In genomic region chr1:206507395-206508129, GRCh38 we compare ENCODE assay signal across 7 cellular contexts. TPM values are rescaled to one million over a fixed set of nuclear protein-coding genes. Genes with fewer than 3 reads are reported as not detected.
DNase-seq lines count a peak whose midpoint lies in the region; ATAC-seq and TF ChIP-seq lines count a peak whose summit lies in the region.

TSS of gene RASSF5 (plus strand) at chr1:206507531. CDS start at chr1:206507603, 72 bp downstream.

- H3K4me1 ChIP-seq in OCI-LY3 (ENCODE audit: low read length) (peaks cover 15% of the 10 kb centered on the region), stomach (peaks cover 46 to 90% (median 73%) of the 10 kb centered on the region in 4 donors)

- ATAC-seq in HG02981 (IDR thresholded peaks at IDR 0.05; ENCODE audit: unreplicated experiment), result peak; percentile 42

- DNase-seq in activated T-helper 1 cell treated with Interleukin-2 at 50 U/mL for 16 hours (ENCODE audit: low read depth), result peak; percentile 68
- peak; percentile 49 for DNase-seq in fibroblast of peridontal ligament (ENCODE audit: extremely low read depth)
- DNase-seq in stomach, result peak; percentile 95

- H3K4me2 ChIP-seq in OCI-LY3 (ENCODE audit: low read length), result peak within 1 kb of the TSS; percentile 80
- H3K4me2 ChIP-seq in neural cell (ENCODE audit: low read length), result no peak within 1 kb of the TSS

- 0 to 4% (median 1%) methylated on average over 22 to 88 of the region's 88 CpGs for WGBS in stomach, 5 donors

- H3F3A ChIP-seq in neural cell (ENCODE audit: insufficient read depth, low read length, poor library complexity, severe bottlenecking), result peaks cover 5% of the 10 kb centered on the region

- intact Hi-C loops in stomach (cut with DNase I; ENCODE audit: low total_unique reads), result no loop called here

- H3K9ac ChIP-seq in OCI-LY3 (ENCODE audit: low read length), result peak within 1 kb of the TSS; percentile 62
- H3K9ac ChIP-seq in neural cell (ENCODE audit: low read length), result peak within 1 kb of the TSS; percentile 49

- H3K27ac ChIP-seq in OCI-LY3 (ENCODE audit: low read length) (no peak within 1 kb of the TSS), neural cell (ENCODE audit: low read length) (no peak within 1 kb of the TSS), stomach (peak within 1 kb of the TSS; percentile 76 to 85 (median 83))

- H3K27me3 ChIP-seq in OCI-LY3 (ENCODE audit: low read depth, low read length) (peaks cover 30% of the 10 kb centered on the region), neural cell (ENCODE audit: insufficient read depth, low read depth, low read length) (peaks cover 48% of the 10 kb centered on the region), stomach (peaks cover 0 to 30% (median 9%) of the 10 kb centered on the region in 3 donors)

- H3K9me3 ChIP-seq in OCI-LY3 (ENCODE audit: insufficient read depth, low read length) (no peaks in the 10 kb centered on the region), neural cell (ENCODE audit: low read length) (no peaks in the 10 kb centered on the region), stomach (no peaks in the 10 kb centered on the region)

- TF ChIP-seq EP300 in neural cell (conservative IDR thresholded peaks at IDR 0.05; ENCODE audit: poor library complexity, severe bottlenecking) (no peak), stomach (IDR thresholded peaks at IDR 0.05) (no peak)

- TF ChIP-seq POLR2A in GM18526 (IDR thresholded peaks at IDR 0.05; ENCODE audit: extremely low read depth, insufficient read length) (peak; percentile 71), stomach (IDR thresholded peaks at IDR 0.05) (no peak)

- peak within 1 kb of the TSS; percentile 53 for H2AFZ ChIP-seq in OCI-LY3 (ENCODE audit: low read depth, low read length)
- H2AFZ ChIP-seq in neural cell (ENCODE audit: low read depth, low read length), result no peak within 1 kb of the TSS

- TF ChIP-seq CTCF in OCI-LY3 (IDR thresholded peaks at IDR 0.05; ENCODE audit: low read depth, low read length), result no peak
- TF ChIP-seq CTCF in neural cell (IDR thresholded peaks at IDR 0.05; ENCODE audit: poor library complexity, severe bottlenecking), result no peak
- TF ChIP-seq CTCF in stomach (IDR thresholded peaks at IDR 0.05), result no peak

- H3K79me2 ChIP-seq in OCI-LY3 (ENCODE audit: low read length) (no peaks in the 10 kb centered on the region), neural cell (replicated peaks; ENCODE audit: insufficient read depth, low read length) (no peaks in the 10 kb centered on the region)

- H3K36me3 ChIP-seq in OCI-LY3 (replicated peaks; ENCODE audit: low read depth, low read length), result no peaks in the 10 kb centered on the region
- no peaks in the 10 kb centered on the region for H3K36me3 ChIP-seq in neural cell (ENCODE audit: insufficient read depth, low read length)
- no peaks in the 10 kb centered on the region for H3K36me3 ChIP-seq in stomach

- H4K20me1 ChIP-seq in OCI-LY3 (ENCODE audit: insufficient read depth, low read length) (no peaks in the 10 kb centered on the region), neural cell (ENCODE audit: insufficient read depth) (no peaks in the 10 kb centered on the region)

- no peaks in the 10 kb centered on the region for H3K9me2 ChIP-seq in neural cell (ENCODE audit: insufficient read depth, low read length)

- H3K4me3 ChIP-seq in OCI-LY3 (ENCODE audit: low read length) (peak within 1 kb of the TSS; percentile 78), neural cell (ENCODE audit: low read length) (peak within 1 kb of the TSS; percentile 70), stomach (peak within 1 kb of the TSS; percentile 67 to 84 (median 83))

- TF ChIP-seq RAD21 in neural cell (conservative IDR thresholded peaks at IDR 0.05), result no peak

TF ChIP-seq in neural cell, 6 proteins besides CTCF, POLR2A, EP300 and RAD21:
- TF ChIP-seq REST (IDR thresholded peaks at IDR 0.05; ENCODE audit: borderline replicate concordance) (no peak), POLR2AphosphoS5 (IDR thresholded peaks at IDR 0.05) (no peak), MXI1 (conservative IDR thresholded peaks at IDR 0.05; ENCODE audit: poor library complexity, severe bottlenecking) (no peak), EZH2 (IDR thresholded peaks at IDR 0.05; ENCODE audit: borderline replicate concordance, insufficient read depth, low read length, poor library complexity, severe bottlenecking) (no peak), SMC3 (conservative IDR thresholded peaks at IDR 0.05; ENCODE audit: poor library complexity) (no peak), TAF1 (IDR thresholded peaks at IDR 0.05; ENCODE audit: low read depth) (no peak)

RNA-seq across cellular contexts. Expression of gene RASSF5, which starts in this region (rescaled TPM):
- polyA plus RNA-seq in neural cell (3.2 and 4.0 TPM in 2 replicates), stomach (10 to 100 TPM in 1 of 3 donors, 1 to 10 TPM in 2; 8.1 to 13.6 (median 9.2) TPM)
- 6.5 and 8.5 TPM in 2 replicates for polyA minus RNA-seq in neural cell
- total RNA-seq in stomach, result 10 to 100 TPM in 1 of 5 donors, 1 to 10 TPM in 4; 2.2 to 44.5 (median 5.8) TPM

Comparison
In these comparisons a context has a peak if more than half of its experiments do, and no peak if none do; other contexts are left out.
1. H3K27ac ChIP-seq: peak in stomach (5 of 5); none in OCI-LY3 (single experiment) and neural cell (single experiment).
2. Peak in every context shown above with its lines, with median percentiles within 50 percentile points of each other: H3K4me3 ChIP-seq and DNase-seq.